ENCODE assay signal across 17 cellular contexts in genomic region chr10:49012603-49013002, GRCh38.
"Had no signal": no experiment of that assay in that cellular context is flagged by ENCODE, and none has a peak within 500 bp of the region (broad histone marks: within the 10 kb centered on the region; RNA-seq: fewer than 3 reads in every experiment).

No MANE protein-coding gene starts in this region.

- H3K36me3 ChIP-seq: gastrocnemius medialis had no signal

- H3K4me2 ChIP-seq: smooth muscle cell had no signal

- ATAC-seq: gastrocnemius medialis; heart right ventricle; naive thymus-derived CD8-positive, alpha-beta T cell; right cardiac atrium; stimulated activated memory B cell treated with anti-CD40 and anti-IgM and Interleukin-4, amounts not matched to agents 10 μg/mL and 1 μg/mL and 100 μg/mL, for 72 hours had no signal

- H3K27me3 ChIP-seq: dorsolateral prefrontal cortex, gastrocnemius medialis, heart right ventricle, tibial artery had no signal

- FAIRE-seq: islet of Langerhans had no signal

- H3K4me3 ChIP-seq: coronary artery, dorsolateral prefrontal cortex, esophagus muscularis mucosa, gastrocnemius medialis, heart right ventricle, smooth muscle cell, tibial artery had no signal

- H3K27ac ChIP-seq: coronary artery, dorsolateral prefrontal cortex, epithelial cell of prostate, esophagus muscularis mucosa, gastrocnemius medialis, heart right ventricle, tibial artery had no signal

- H3K9me3 ChIP-seq: esophagus muscularis mucosa, gastrocnemius medialis, heart right ventricle, tibial artery had no signal

- DNase-seq: dorsolateral prefrontal cortex; effector memory CD4-positive, alpha-beta T cell; gastrocnemius medialis; heart right ventricle; hypothalamus; kidney glomerular epithelial cell; naive thymus-derived CD8-positive, alpha-beta T cell; right cardiac atrium; stimulated activated CD4-positive, alpha-beta T cell treated with anti-CD3 and anti-CD28 coated beads, Interleukin-1b, Interleukin-23, amount 100 ng/mL, for 48 hours; stimulated activated CD4-positive, alpha-beta T cell treated with anti-CD3 and anti-CD28 coated beads, Interleukin-4, amount 100 ng/mL, for 24 hours; tibial artery had no signal
